Comparison of ENCODE assay signal across 7 cellular contexts in genomic region chr14:33839193-33840076, GRCh38.
DNase-seq lines count a peak whose midpoint lies in the region; ATAC-seq and TF ChIP-seq lines count a peak whose summit lies in the region.

No MANE protein-coding gene starts in this region.

- H3K27me3 ChIP-seq in Panc1 (ENCODE audit: control insufficient read depth, insufficient read depth, low read length) = no peaks in the 10 kb centered on the region

- no peak; the same call in 1 of the 2 replicates for ATAC-seq in Panc1
- ATAC-seq in GM21723 (IDR thresholded peaks at IDR 0.05; ENCODE audit: unreplicated experiment) = no peak

- CTCF ChIA-PET in Panc1 (lab: Charles Lee) = interaction anchor here (0.6 kb wide), 1 partner anchor 97 kb away, joined by 4 read pairs; no protein-coding TSS in a partner anchor

- no peak overlapping the region for H3K27ac ChIP-seq in Panc1 (ENCODE audit: low read length)

- H3K4me3 ChIP-seq in GM12865 (ENCODE audit: low read depth, low read length) (no peak overlapping the region), Panc1 (ENCODE audit: low read depth in 2 of 2, low read length in 2 of 2) (no peak overlapping the region)
- H3K4me3 ChIP-seq in Jurkat, Clone E6-1 (ENCODE audit: low read length) = no peak overlapping the region

- TF ChIP-seq CTCF in GM12865 (IDR thresholded peaks at IDR 0.05; ENCODE audit: insufficient read depth, low read depth, low read length, missing control alignments) (peak; percentile 68), Panc1 (IDR thresholded peaks at IDR 0.05) (peak; percentile 77)

- H3K36me3 ChIP-seq in Panc1 (ENCODE audit: control insufficient read depth, insufficient read depth, low read length) = no peaks in the 10 kb centered on the region

- in situ Hi-C loops in Panc1 (cut with HindIII; ENCODE audit: low pct_unique_long_range_greater_than_20kb, low sequenced_read_pairs) = no loop called here

- intact Hi-C loops in Panc1 (cut with micrococcal nuclease; ENCODE audit: unreplicated experiment) = loop anchor here (1.0 to 5.0 kb wide), 3 partner anchors 258 to 462 kb away; no protein-coding TSS in a partner anchor

- BruUV-seq in Panc1 (replicated peaks; lab: Mats Ljungman, UMichigan) = no TSS peak

- POLR2A ChIA-PET in Panc1 (lab: Charles Lee) = no interaction called here

- no peaks in the 10 kb centered on the region for H3K4me1 ChIP-seq in Panc1 (ENCODE audit: control insufficient read depth, insufficient read depth, low read length)

- DNase-seq in GM12865 (ENCODE audit: low read depth) = peak; percentile 51
- DNase-seq in Jurkat, Clone E6-1 (ENCODE audit: low read depth, low spot score) = peak; percentile 27
- DNase-seq in Panc1 (ENCODE audit: low read depth, low spot score) = peak; percentile 13
- peak; percentile 58 for DNase-seq in activated naive CD4-positive, alpha-beta T cell treated with Interleukin-2 at 50 U/mL for 16 hours
- DNase-seq in glomerular visceral epithelial cell (ENCODE audit: extremely low spot score) = peak; percentile 35
- DNase-seq in retina = peak; percentile 76

- no peaks in the 10 kb centered on the region for H3K9me3 ChIP-seq in Panc1 (ENCODE audit: control insufficient read depth, insufficient read depth, low read depth, low read length)

Comparison
In these comparisons a context has a peak if more than half of its experiments do, and no peak if none do; other contexts are left out.
1. DNase-seq: peak in every context shown above with its lines; median percentile 76 in retina; 58 in activated naive CD4-positive, alpha-beta T cell treated with Interleukin-2 at 50 U/mL for 16 hours; 51 in GM12865; 35 in glomerular visceral epithelial cell; 27 in Jurkat, Clone E6-1; 13 in Panc1.